Comparison of ENCODE assay signal across 1 cellular context in genomic region chr19:47107953-47108746, GRCh38.
TF ChIP-seq lines count a peak whose summit lies in the region.

No MANE protein-coding gene starts in this region.

TF ChIP-seq in GM23338, 12 proteins besides CTCF, POLR2A, EP300 and RAD21 (continued from another document):
- TF ChIP-seq POLR2AphosphoS5 (IDR thresholded peaks at IDR 0.05; ENCODE audit: low read depth) (0 out of 2 replicates have a peak, but pooled peaks have one; percentile 4), ZNF331 (CRISPR knock-in tag; IDR thresholded peaks at IDR 0.05; ENCODE audit: low read depth) (no peak), ETS1 (IDR thresholded peaks at IDR 0.05) (no peak)
